In the genomic region with DNA sequence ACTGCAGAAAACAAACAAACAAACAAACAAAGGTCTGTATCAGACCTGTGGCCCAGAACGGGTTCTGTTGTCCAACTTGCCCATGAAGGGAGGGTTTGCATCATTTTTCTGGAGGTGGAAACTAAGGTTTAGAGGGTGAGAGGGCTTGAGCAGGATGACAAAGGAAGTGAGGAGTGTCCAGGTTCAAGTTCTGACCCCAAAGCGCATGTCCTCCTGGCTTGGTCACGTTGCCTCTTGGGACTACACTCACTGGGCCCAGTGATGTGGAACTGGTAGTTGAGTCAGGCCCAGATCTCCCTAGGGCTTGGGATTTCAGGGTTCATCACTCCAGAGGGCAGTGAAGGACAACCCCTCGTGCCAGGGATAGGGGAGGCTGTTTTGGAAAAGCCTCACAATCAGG, we compare ENCODE assay signal across 8 cellular contexts. TPM values are rescaled to one million over a fixed set of nuclear protein-coding genes. Genes with fewer than 3 reads are reported as not detected.
A peak's percentile ranks its signal among the peaks of the same experiment; 100 is the strongest.
DNase-seq lines count a peak whose midpoint lies in the region; ATAC-seq and TF ChIP-seq lines count a peak whose summit lies in the region.

No MANE protein-coding gene starts in this region.

- H3K4me1 ChIP-seq in esophagus squamous epithelium (peaks cover 56 to 96% (median 62%) of the 10 kb centered on the region in 3 donors), sigmoid colon (peaks cover 0 to 85% (median 80%) of the 10 kb centered on the region in 4 donors)

- no peaks in the 10 kb centered on the region for H3K27me3 ChIP-seq in GM06990 (replicated peaks; ENCODE audit: control insufficient read depth, insufficient read depth, low read length)
- H3K27me3 ChIP-seq in esophagus squamous epithelium: no peaks in the 10 kb centered on the region
- no peaks in the 10 kb centered on the region for H3K27me3 ChIP-seq in sigmoid colon

- peak overlapping the region; percentile 89 for H3K4me3 ChIP-seq in GM06990 (replicated peaks; ENCODE audit: low read depth, low read length)
- no peak overlapping the region for H3K4me3 ChIP-seq in esophagus squamous epithelium
- peak overlapping the region in 2 of 4 donors; percentile 84 to 95 for H3K4me3 ChIP-seq in sigmoid colon

- TF ChIP-seq CTCF in GM06990 (IDR thresholded peaks at IDR 0.05; ENCODE audit: insufficient read depth, low read length, poor library complexity, severe bottlenecking): no peak
- no peak for TF ChIP-seq CTCF in RWPE1 (conservative IDR thresholded peaks at IDR 0.05; ENCODE audit: low read depth)
- TF ChIP-seq CTCF in esophagus squamous epithelium (IDR thresholded peaks at IDR 0.05): no peak
- no peak for TF ChIP-seq CTCF in sigmoid colon (IDR thresholded peaks at IDR 0.05)

- TF ChIP-seq EP300 in sigmoid colon (IDR thresholded peaks at IDR 0.05): no peak

- TF ChIP-seq POLR2A in esophagus squamous epithelium (IDR thresholded peaks at IDR 0.05) (no peak), sigmoid colon (IDR thresholded peaks at IDR 0.05) (no peak)

- no peaks in the 10 kb centered on the region for H3K9me3 ChIP-seq in esophagus squamous epithelium
- H3K9me3 ChIP-seq in sigmoid colon: no peaks in the 10 kb centered on the region

- CTCF ChIA-PET in RWPE1 (lab: Yijun Ruan, JAX): interaction anchor here (0.7 kb wide), 1 partner anchor 173 kb away, joined by 3 read pairs; no protein-coding TSS in a partner anchor

- POLR2A ChIA-PET in RWPE1 (lab: Yijun Ruan, JAX; ENCODE audit: low non-redundant PET): interaction anchor here (0.6 kb wide), 1 partner anchor 9 kb away, joined by 7 read pairs; no protein-coding TSS in a partner anchor

- WGBS in esophagus squamous epithelium, 2 donors: 45 to 67% methylated on average over 2 to 3 of the region's 4 CpGs
- WGBS in sigmoid colon, 2 donors: 63 to 72% methylated on average over 4 of the region's 4 CpGs

- H3K36me3 ChIP-seq in GM06990 (ENCODE audit: control insufficient read depth, insufficient read depth, low read length) (no peaks in the 10 kb centered on the region; the same call in 1 of the 2 replicates), esophagus squamous epithelium (no peaks in the 10 kb centered on the region), sigmoid colon (no peaks in the 10 kb centered on the region)

- DNase-seq in GM06990 (ENCODE audit: extremely low read depth, insufficient read length) (no peak), RWPE1 (ENCODE audit: low spot score) (no peak), esophagus squamous epithelium (lab: John Stamatoyannopoulos, UW) (no peak), sigmoid colon (no peak), NCI-H748 (lab: John Stamatoyannopoulos, UW; ENCODE audit: unreplicated experiment) (no peak), GM19240 (ENCODE audit: insufficient read length, low spot score) (no peak), NCI-H526 treated with DMSO at 0.1 percent for 48 hours (lab: John Stamatoyannopoulos, UW) (no peak)

- ATAC-seq in GM18867 (IDR thresholded peaks at IDR 0.05; ENCODE audit: unreplicated experiment): no peak

- intact Hi-C loops in esophagus squamous epithelium (cut with DNase I) (no loop called here), sigmoid colon (cut with DNase I) (no loop called here)

- H3K27ac ChIP-seq in RWPE1 (peak overlapping the region; percentile 100), esophagus squamous epithelium (peak overlapping the region; percentile 97 to 100 (median 98)), sigmoid colon (peak overlapping the region; percentile 99 to 100 (median 100))

RNA-seq across cellular contexts. Expression of gene SREBF1, which starts 1.8 kb away (rescaled TPM):
- 100 to 1,000 TPM in 2 of 4 donors, 10 to 100 TPM in 2; 55.0 to 137 (median 108) TPM for total RNA-seq in esophagus squamous epithelium
- 10 to 100 TPM; 26.0 to 53.5 (median 43.5) TPM for total RNA-seq in sigmoid colon
- polyA plus RNA-seq in sigmoid colon: 100 to 1,000 TPM in 1 of 3 donors, 10 to 100 TPM in 2; 10.2 to 172 (median 14.3) TPM
